8 cellular contexts compared by ENCODE assay signal in the genomic region with DNA sequence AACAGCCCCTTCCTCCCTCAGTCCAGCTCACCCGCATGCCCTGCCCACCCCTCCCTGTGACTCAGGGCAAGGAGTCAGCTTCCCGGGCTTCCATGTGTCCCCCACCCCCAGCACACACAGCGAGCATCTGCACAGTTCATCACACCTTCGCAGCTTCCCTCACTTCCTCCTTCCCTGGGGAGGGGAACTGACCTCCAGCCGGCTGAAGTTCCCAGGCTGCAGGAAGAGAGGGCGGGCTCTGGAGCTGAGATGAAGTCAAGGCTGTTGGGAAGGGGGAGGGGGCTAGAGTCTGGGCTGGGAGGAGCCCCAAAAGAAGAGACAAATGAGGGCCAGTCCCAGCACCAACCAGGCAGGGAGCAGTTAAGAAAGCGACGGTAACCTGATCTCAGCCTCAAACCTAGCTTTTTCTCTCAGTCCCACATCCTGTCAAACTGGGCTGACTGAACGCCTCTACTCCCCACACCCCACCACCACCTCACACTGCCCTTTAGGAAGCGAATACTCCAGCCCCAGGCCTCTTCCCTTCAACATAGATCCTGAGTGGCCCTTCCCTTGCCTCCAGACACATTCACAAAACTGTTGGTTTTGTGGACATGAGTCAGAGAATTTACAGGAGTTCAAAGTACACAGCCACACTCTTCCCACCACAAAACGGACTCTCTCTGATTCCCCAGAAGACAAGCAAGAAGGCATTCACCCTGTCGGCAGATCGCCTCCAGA. TPM values are rescaled to one million over a fixed set of nuclear protein-coding genes. Genes with fewer than 3 reads are reported as not detected.
DNase-seq lines count a peak whose midpoint lies in the region; ATAC-seq, FAIRE-seq and TF ChIP-seq lines count a peak whose summit lies in the region.

No MANE protein-coding gene starts in this region.

- ATAC-seq in HG02610 (IDR thresholded peaks at IDR 0.05; ENCODE audit: unreplicated experiment) = peak; percentile 67

- H3K27me3 Mint-ChIP-seq in dendritic cell treated with granulocyte-macrophage colony-stimulating factor and Interleukin-4, amounts not matched to agents 40 ng/mL and 50 ng/mL, for 4 days = peaks cover 37% of the 10 kb centered on the region
- H3K27me3 Mint-ChIP-seq in stimulated activated naive CD8-positive, alpha-beta T cell treated with anti-CD3 and anti-CD28 coated beads, Interleukin-15, Interleukin-2, amounts not matched to agents 100 ng/mL and 50 ng/mL, for 24 hours = peaks cover 12% of the 10 kb centered on the region

- H3K4me3 Mint-ChIP-seq in dendritic cell treated with granulocyte-macrophage colony-stimulating factor and Interleukin-4, amounts not matched to agents 40 ng/mL and 50 ng/mL, for 4 days = peak overlapping the region; percentile 60
- H3K4me3 Mint-ChIP-seq in stimulated activated naive CD8-positive, alpha-beta T cell treated with anti-CD3 and anti-CD28 coated beads, Interleukin-15, Interleukin-2, amounts not matched to agents 100 ng/mL and 50 ng/mL, for 24 hours = peak overlapping the region; percentile 73

- H3K9me3 Mint-ChIP-seq in dendritic cell treated with granulocyte-macrophage colony-stimulating factor and Interleukin-4, amounts not matched to agents 40 ng/mL and 50 ng/mL, for 4 days = no peaks in the 10 kb centered on the region
- no peaks in the 10 kb centered on the region for H3K9me3 Mint-ChIP-seq in stimulated activated naive CD8-positive, alpha-beta T cell treated with anti-CD3 and anti-CD28 coated beads, Interleukin-15, Interleukin-2, amounts not matched to agents 100 ng/mL and 50 ng/mL, for 24 hours

- intact Hi-C loops in dendritic cell treated with granulocyte-macrophage colony-stimulating factor and Interleukin-4, amounts not matched to agents 40 ng/mL and 50 ng/mL, for 4 days (cut with micrococcal nuclease) = loop anchor here (2.0 to 10.0 kb wide), 4 partner anchors 30 to 240 kb away; a partner anchor contains a TSS

- peak; percentile 77 for FAIRE-seq in GM12891 (lab: Jason Lieb, UNC)

- H3K36me3 Mint-ChIP-seq in dendritic cell treated with granulocyte-macrophage colony-stimulating factor and Interleukin-4, amounts not matched to agents 40 ng/mL and 50 ng/mL, for 4 days (ENCODE audit: low read depth) = peaks cover 29% of the 10 kb centered on the region
- peaks cover 17% of the 10 kb centered on the region for H3K36me3 Mint-ChIP-seq in stimulated activated naive CD8-positive, alpha-beta T cell treated with anti-CD3 and anti-CD28 coated beads, Interleukin-15, Interleukin-2, amounts not matched to agents 100 ng/mL and 50 ng/mL, for 24 hours (ENCODE audit: low read depth)

- H3K4me1 Mint-ChIP-seq in dendritic cell treated with granulocyte-macrophage colony-stimulating factor and Interleukin-4, amounts not matched to agents 40 ng/mL and 50 ng/mL, for 4 days (ENCODE audit: low read depth) = peaks cover 71% of the 10 kb centered on the region
- peaks cover 75% of the 10 kb centered on the region for H3K4me1 Mint-ChIP-seq in stimulated activated naive CD8-positive, alpha-beta T cell treated with anti-CD3 and anti-CD28 coated beads, Interleukin-15, Interleukin-2, amounts not matched to agents 100 ng/mL and 50 ng/mL, for 24 hours (ENCODE audit: low read depth)

- DNase-seq in AG08395 (ENCODE audit: low spot score) (peak; percentile 95), GM12891 (ENCODE audit: insufficient read length, low spot score) (peak; percentile 83), MV-4-11 (lab: John Stamatoyannopoulos, UW) (peak; percentile 82), T1000 (lab: John Stamatoyannopoulos, UW) (peak; percentile 85), left kidney (ENCODE audit: low read depth, low spot score) (peak; percentile 98)

- peak overlapping the region; percentile 68 for H3K27ac Mint-ChIP-seq in dendritic cell treated with granulocyte-macrophage colony-stimulating factor and Interleukin-4, amounts not matched to agents 40 ng/mL and 50 ng/mL, for 4 days
- H3K27ac Mint-ChIP-seq in stimulated activated naive CD8-positive, alpha-beta T cell treated with anti-CD3 and anti-CD28 coated beads, Interleukin-15, Interleukin-2, amounts not matched to agents 100 ng/mL and 50 ng/mL, for 24 hours = peak overlapping the region; percentile 83

- TF ChIP-seq POLR2A in GM12891 (IDR thresholded peaks at IDR 0.05; ENCODE audit: low read depth, low read length) = peak; percentile 68

TF ChIP-seq in GM12891, 5 proteins besides CTCF, POLR2A, EP300 and RAD21:
- TF ChIP-seq SPI1 (IDR thresholded peaks at IDR 0.05; ENCODE audit: low read depth, low read length) (peak; percentile 35), POU2F2 (IDR thresholded peaks at IDR 0.05; ENCODE audit: low read depth, low read length) (no peak), PAX5 (IDR thresholded peaks at IDR 0.05; ENCODE audit: insufficient read depth, low read length, severe bottlenecking) (no peak), POLR2AphosphoS5 (IDR thresholded peaks at IDR 0.05; ENCODE audit: low read depth, low read length) (peak; percentile 77; the same call in 1 of the 2 replicates), TAF1 (IDR thresholded peaks at IDR 0.05; ENCODE audit: low read depth, low read length) (peak; percentile 63; the same call in 1 of the 2 replicates)

RNA-seq across cellular contexts. Expression of a gene that starts 1.9 kb away (rescaled TPM):
- polyA plus RNA-seq in GM12891 (2012; ENCODE audit: low read depth, missing spikeins) = 267 TPM

RNA-seq across cellular contexts. Expression of a gene that starts 10.1 kb away (rescaled TPM):
- polyA plus RNA-seq in GM12891 (2012; ENCODE audit: low read depth, missing spikeins) = 0.44 TPM

RNA-seq across cellular contexts. Expression of a gene that starts 30.6 kb away (rescaled TPM):
- polyA plus RNA-seq in GM12891 (2012; ENCODE audit: low read depth, missing spikeins) = 59.1 TPM

Comparison
In these comparisons a context has a peak if more than half of its experiments do, and no peak if none do; other contexts are left out.
1. Peak in every context shown above with its lines: DNase-seq and ATAC-seq.